In genomic region chr5:56124885-56125250, GRCh38 we compare ENCODE assay signal across 15 cellular contexts.
DNase-seq lines count a peak whose midpoint lies in the region; ATAC-seq, FAIRE-seq and TF ChIP-seq lines count a peak whose summit lies in the region.
"Had no signal": no experiment of that assay in that cellular context is flagged by ENCODE, and none has a peak within 500 bp of the region (broad histone marks: within the 10 kb centered on the region; RNA-seq: fewer than 3 reads in every experiment).

No MANE protein-coding gene starts in this region.

- H3K4me3 Mint-ChIP-seq in glutamatergic neuron (ENCODE audit: unreplicated experiment) = no peak overlapping the region
- H3K4me3 Mint-ChIP-seq: activated CD4-positive, alpha-beta memory T cell treated with anti-CD3 and anti-CD28 coated beads for 36 hours; activated T-cell treated with anti-CD3 and anti-CD28 coated beads, Interleukin-2, amount 50 U/mL, for 4 hours; central memory CD8-positive, alpha-beta T cell; stimulated activated naive CD8-positive, alpha-beta T cell treated with anti-CD3 and anti-CD28 coated beads, Interleukin-15, Interleukin-2, amounts not matched to agents 100 ng/mL and 50 ng/mL, for 24 hours had no signal

- H3K9me1 ChIP-seq in K562 (ENCODE audit: control insufficient read depth, insufficient read depth, low read length) = no peaks in the 10 kb centered on the region

- no peak for TF ChIP-seq EP300 in K562 (IDR thresholded peaks at IDR 0.05; ENCODE audit: low read length)
- TF ChIP-seq EP300 in HepG2 (IDR thresholded peaks at IDR 0.05; ENCODE audit: low read depth in 2 of 2, low read length in 2 of 2) = no peak
- TF ChIP-seq EP300 in HepG2 (CRISPR knock-in tag; IDR thresholded peaks at IDR 0.05; ENCODE audit: borderline replicate concordance) = no peak

- H4K20me1 ChIP-seq in K562 (replicated peaks; ENCODE audit: control insufficient read depth, insufficient read depth, low read length) = no peaks in the 10 kb centered on the region
- no peaks in the 10 kb centered on the region for H4K20me1 ChIP-seq in HepG2 (ENCODE audit: insufficient read depth, low read length)

- no peak overlapping the region for H3K4me3 ChIP-seq in K562
- H3K4me3 ChIP-seq in HepG2 (replicated peaks in 1 of 3; ENCODE audit: insufficient read depth in 1 of 3, low read depth in 2 of 3, low read length in 3 of 3) = peak overlapping the region in 1 of 3 experiments; percentile 45; a peak in 1 of 6 replicates
- H3K4me3 ChIP-seq: GM12878 had no signal

- no peak overlapping the region for H3K4me2 ChIP-seq in K562 (ENCODE audit: insufficient read depth, low read length)
- peak overlapping the region; percentile 73 for H3K4me2 ChIP-seq in HepG2 (ENCODE audit: low read depth, low read length)

- H3K36me3 ChIP-seq in K562 (ENCODE audit: control insufficient read depth, insufficient read depth, low read length) (no peaks in the 10 kb centered on the region), HepG2 (replicated peaks in 1 of 2; ENCODE audit: control insufficient read depth in 1 of 2, insufficient read depth in 2 of 2, low read length in 2 of 2) (no peaks in the 10 kb centered on the region; a peak in 2 of 5 replicates)

- H3K9me3 Mint-ChIP-seq in glutamatergic neuron (ENCODE audit: unreplicated experiment) = no peaks in the 10 kb centered on the region
- H3K9me3 Mint-ChIP-seq: activated CD4-positive, alpha-beta memory T cell treated with anti-CD3 and anti-CD28 coated beads for 36 hours; activated T-cell treated with anti-CD3 and anti-CD28 coated beads, Interleukin-2, amount 50 U/mL, for 4 hours; central memory CD8-positive, alpha-beta T cell; stimulated activated naive CD8-positive, alpha-beta T cell treated with anti-CD3 and anti-CD28 coated beads, Interleukin-15, Interleukin-2, amounts not matched to agents 100 ng/mL and 50 ng/mL, for 24 hours had no signal

- H3K36me3 Mint-ChIP-seq in glutamatergic neuron (ENCODE audit: unreplicated experiment) = no peaks in the 10 kb centered on the region
- H3K36me3 Mint-ChIP-seq: activated CD4-positive, alpha-beta memory T cell treated with anti-CD3 and anti-CD28 coated beads for 36 hours had no signal

- peaks cover 4% of the 10 kb centered on the region for H3K4me1 Mint-ChIP-seq in glutamatergic neuron (ENCODE audit: low read depth, unreplicated experiment)

- H3K27ac ChIP-seq in K562 (ENCODE audit: extremely low read depth, low read depth, low read length) (peak overlapping the region; percentile 14; the same call in 1 of the 3 replicates), HepG2 (ENCODE audit: extremely low read length, insufficient read depth, low read length) (peak overlapping the region; percentile 86)

- H3K9me3 ChIP-seq in K562 (replicated peaks; ENCODE audit: control insufficient read depth, insufficient read depth, low read depth, low read length) = no peaks in the 10 kb centered on the region
- H3K9me3 ChIP-seq in HepG2 (ENCODE audit: low read length) = no peaks in the 10 kb centered on the region

- CTCF ChIA-PET in K562 (lab: Yijun Ruan, JAX; ENCODE audit: low intra/inter-chr PET ratio) (no interaction called here), HepG2 (lab: Yijun Ruan, JAX; ENCODE audit: low intra/inter-chr PET ratio, low total read pairs) (no interaction called here)

- TF ChIP-seq CTCF in K562 (IDR thresholded peaks at IDR 0.05 in 2 of 3, conservative IDR thresholded peaks at IDR 0.05 in 1 of 3; ENCODE audit: insufficient read depth in 2 of 3, low read depth in 1 of 3, low read length in 3 of 3) (no peak), HepG2 (CRISPR knock-in tag; IDR thresholded peaks at IDR 0.05) (no peak), glutamatergic neuron (IDR thresholded peaks at IDR 0.05; ENCODE audit: partially characterized antibody, unreplicated experiment) (no peak)

- DNase-seq in left ventricle myocardium superior = no peak
- DNase-seq in left cardiac atrium = no peak
- no peak for DNase-seq in K562 (ENCODE audit: extremely low read depth in 1 of 4, low spot score in 3 of 4)
- DNase-seq in HepG2 (ENCODE audit: low spot score) = no peak
- DNase-seq in glutamatergic neuron = no peak
- DNase-seq in stimulated activated CD4-positive, alpha-beta T cell treated with anti-CD3 and anti-CD28 coated beads, Interleukin-2, amount 100 ng/mL, for 24 hours = no peak
- DNase-seq: activated CD4-positive, alpha-beta memory T cell treated with anti-CD3 and anti-CD28 coated beads for 36 hours; activated T-cell treated with anti-CD3 and anti-CD28 coated beads, Interleukin-2, amount 50 U/mL, for 4 hours; mesendoderm; NCI-H1436 had no signal

- POLR2A ChIA-PET in K562 (lab: Yijun Ruan, JAX) = no interaction called here
- POLR2A ChIA-PET in HepG2 (lab: Yijun Ruan, JAX) = interaction anchor here (1.4 to 2.1 kb wide), 5 partner anchors 7 to 130 kb away, joined by 5 to 15 read pairs (median 10); partner anchors contain the start of gene IL6ST

- H2AFZ ChIP-seq in K562 (ENCODE audit: low read depth, low read length) (no peak overlapping the region), HepG2 (ENCODE audit: low read length) (no peak overlapping the region)

- H3K27me3 Mint-ChIP-seq in glutamatergic neuron (ENCODE audit: unreplicated experiment) = peaks cover 2% of the 10 kb centered on the region
- H3K27me3 Mint-ChIP-seq: activated CD4-positive, alpha-beta memory T cell treated with anti-CD3 and anti-CD28 coated beads for 36 hours; stimulated activated naive CD8-positive, alpha-beta T cell treated with anti-CD3 and anti-CD28 coated beads, Interleukin-15, Interleukin-2, amounts not matched to agents 100 ng/mL and 50 ng/mL, for 24 hours had no signal

- FAIRE-seq in K562 (lab: Jason Lieb, UNC) (no peak), HepG2 (lab: Jason Lieb, UNC) (no peak)
- FAIRE-seq: GM12878 had no signal

- H3K27ac Mint-ChIP-seq in glutamatergic neuron (ENCODE audit: unreplicated experiment) = no peak overlapping the region
- H3K27ac Mint-ChIP-seq: activated CD4-positive, alpha-beta memory T cell treated with anti-CD3 and anti-CD28 coated beads for 36 hours; stimulated activated naive CD8-positive, alpha-beta T cell treated with anti-CD3 and anti-CD28 coated beads, Interleukin-15, Interleukin-2, amounts not matched to agents 100 ng/mL and 50 ng/mL, for 24 hours had no signal

- H3K4me1 ChIP-seq in K562 (replicated peaks in 1 of 2; ENCODE audit: control insufficient read depth in 2 of 2, insufficient read depth in 2 of 2, low read length in 2 of 2) (peaks cover 7 to 19% of the 10 kb centered on the region in 2 experiments), HepG2 (ENCODE audit: insufficient read depth, low read length) (peaks cover 79% of the 10 kb centered on the region)

- no peak for TF ChIP-seq RAD21 in K562 (CRISPR knock-in tag; conservative IDR thresholded peaks at IDR 0.05 in 1 of 2, IDR thresholded peaks at IDR 0.05 in 1 of 2)
- TF ChIP-seq RAD21 in HepG2 (CRISPR knock-in tag; IDR thresholded peaks at IDR 0.05) = no peak

- H3K9ac ChIP-seq in K562 (ENCODE audit: insufficient read depth in 1 of 2, low read depth in 2 of 2, low read length in 2 of 2) (no peak overlapping the region), HepG2 (ENCODE audit: insufficient read depth, low read depth, low read length) (peak overlapping the region; percentile 61)

- H3K27me3 ChIP-seq in K562 (ENCODE audit: control insufficient read depth in 2 of 2, insufficient read depth in 2 of 2, low read length in 2 of 2) = no peaks in the 10 kb centered on the region
- H3K27me3 ChIP-seq in HepG2 (ENCODE audit: control insufficient read depth in 1 of 2, insufficient read depth in 2 of 2, low read length in 2 of 2) = no peaks in the 10 kb centered on the region

- intact Hi-C loops in left ventricle myocardium superior (cut with micrococcal nuclease) (no loop called here), left cardiac atrium (cut with DNase I) (no loop called here), K562 (cut with micrococcal nuclease) (loop anchor here (5.0 kb wide), 2 partner anchors 37 to 38 kb away; no protein-coding TSS in a partner anchor), HepG2 (cut with micrococcal nuclease; ENCODE audit: unreplicated experiment) (loop anchor here (2.0 to 5.0 kb wide), 4 partner anchors 68 to 782 kb away; partner anchors contain the start of genes IL6ST and SETD9)

- H3K79me2 ChIP-seq in K562 (ENCODE audit: control insufficient read depth, insufficient read depth, low read length) = no peaks in the 10 kb centered on the region
- H3K79me2 ChIP-seq in HepG2 (ENCODE audit: insufficient read depth, low read length) = peaks cover 11% of the 10 kb centered on the region

- in situ Hi-C loops in K562 (cut with MboI) (no loop called here), HepG2 (cut with HindIII; ENCODE audit: extremely low pct_ligation_motif_present, low pct_unique_long_range_greater_than_20kb) (no loop called here)

- BruUV-seq in K562 (replicated peaks; lab: Mats Ljungman, UMichigan) = no TSS peak
- no TSS peak for BruUV-seq in HepG2 (replicated peaks; lab: Mats Ljungman, UMichigan)

- ATAC-seq in left ventricle myocardium superior (peak; percentile 6), left cardiac atrium (no peak), K562 (no peak), HepG2 (no peak), HG03565 (IDR thresholded peaks at IDR 0.05; ENCODE audit: unreplicated experiment) (no peak), HG02870 (IDR thresholded peaks at IDR 0.05; ENCODE audit: unreplicated experiment) (no peak)
- ATAC-seq: activated T-cell treated with anti-CD3 and anti-CD28 coated beads, Interleukin-2, amount 50 U/mL, for 4 hours; GM12878 had no signal

- TF ChIP-seq POLR2A in K562 (conservative IDR thresholded peaks at IDR 0.05) (no peak), HepG2 (IDR thresholded peaks at IDR 0.05; ENCODE audit: insufficient read depth in 1 of 2, low read depth in 2 of 2, low read length in 2 of 2) (no peak)

TF ChIP-seq in K562, 482 proteins besides CTCF, POLR2A, EP300 and RAD21 (continues in another document):
- TF ChIP-seq BRF1 (IDR thresholded peaks at IDR 0.05; ENCODE audit: borderline replicate concordance, extremely low read depth, insufficient read length) = no peak
- no peak for TF ChIP-seq RBFOX2 (IDR thresholded peaks at IDR 0.05; ENCODE audit: low read depth, low read length)
- TF ChIP-seq ZNF408 (CRISPR knock-in tag; IDR thresholded peaks at IDR 0.05; ENCODE audit: low read depth) = no peak
- no peak for TF ChIP-seq MCM3 (IDR thresholded peaks at IDR 0.05)

TF ChIP-seq in HepG2, 621 proteins besides CTCF, POLR2A, EP300 and RAD21:
- TF ChIP-seq KDM3A (CRISPR knock-in tag; IDR thresholded peaks at IDR 0.05; ENCODE audit: low read depth) = no peak
TF ChIP-seq in HepG2: peak in this region for 0.

Comparison
In these comparisons a context has a peak if more than half of its experiments do, and no peak if none do; other contexts are left out.
1. intact Hi-C loops: an anchor here in K562 (5.0 kb wide) and HepG2 (2.0 to 5.0 kb wide); none called in left ventricle myocardium superior and left cardiac atrium.